In genomic region chr16:25523183-25523582, GRCh38 we compare ENCODE assay signal across 23 cellular contexts.
"Had no signal": no experiment of that assay in that cellular context is flagged by ENCODE, and none has a peak within 500 bp of the region (broad histone marks: within the 10 kb centered on the region; RNA-seq: fewer than 3 reads in every experiment).

No MANE protein-coding gene starts in this region.

- H3K4me1 ChIP-seq: esophagus squamous epithelium, psoas muscle, sigmoid colon, stomach, tibial artery had no signal

- H3K9me3 Mint-ChIP-seq: effector memory CD8-positive, alpha-beta T cell; mesothelial cell of epicardium; nephron; stimulated activated effector memory CD8-positive, alpha-beta T cell treated with anti-CD3 and anti-CD28 coated beads, Interleukin-12 subunit alpha, Interleukin-12 subunit beta, amount 100 ng/mL, for 72 hours; type B pancreatic cell had no signal

- H3K4me1 Mint-ChIP-seq: memory B cell; mesothelial cell of epicardium; naive B cell; nephron; stimulated activated effector memory CD8-positive, alpha-beta T cell treated with anti-CD3 and anti-CD28 coated beads, Interleukin-12 subunit alpha, Interleukin-12 subunit beta, amount 100 ng/mL, for 72 hours had no signal

- H3K4me3 Mint-ChIP-seq: effector memory CD8-positive, alpha-beta T cell; memory B cell; mesothelial cell of epicardium; naive B cell; nephron; stimulated activated effector memory CD8-positive, alpha-beta T cell treated with anti-CD3 and anti-CD28 coated beads, Interleukin-12 subunit alpha, Interleukin-12 subunit beta, amount 100 ng/mL, for 72 hours; type B pancreatic cell had no signal

- H3K9me3 ChIP-seq: esophagus squamous epithelium, mucosa of descending colon, ovary, psoas muscle, sigmoid colon, stomach, tibial artery had no signal

- H3K27ac Mint-ChIP-seq: effector memory CD8-positive, alpha-beta T cell; memory B cell; mesothelial cell of epicardium; naive B cell; nephron; stimulated activated effector memory CD8-positive, alpha-beta T cell treated with anti-CD3 and anti-CD28 coated beads, Interleukin-12 subunit alpha, Interleukin-12 subunit beta, amount 100 ng/mL, for 72 hours; type B pancreatic cell had no signal

- H3K4me3 ChIP-seq: esophagus squamous epithelium, lung, mucosa of descending colon, ovary, psoas muscle, sigmoid colon, stomach, tibial artery had no signal

- H3K36me3 Mint-ChIP-seq: memory B cell; mesothelial cell of epicardium; naive B cell; stimulated activated effector memory CD8-positive, alpha-beta T cell treated with anti-CD3 and anti-CD28 coated beads, Interleukin-12 subunit alpha, Interleukin-12 subunit beta, amount 100 ng/mL, for 72 hours; type B pancreatic cell had no signal

- H3K36me3 ChIP-seq: esophagus squamous epithelium, ovary, sigmoid colon, stomach, tibial artery had no signal

- H3K27me3 Mint-ChIP-seq: type B pancreatic cell had no signal

- DNase-seq: cortex of kidney; effector memory CD8-positive, alpha-beta T cell; erythroblast; esophagus squamous epithelium; mucosa of descending colon; naive B cell; nucleus accumbens; ovary; posterior cingulate gyrus; psoas muscle; right cardiac atrium; sigmoid colon; stimulated activated CD4-positive, alpha-beta T cell treated with anti-CD3 and anti-CD28 coated beads, Interleukin-2, amount 100 ng/mL, for 24 hours; stimulated activated CD4-positive, alpha-beta T cell treated with anti-CD3 and anti-CD28 coated beads, Interleukin-4, amount 100 ng/mL, for 24 hours; stimulated activated naive CD4-positive, alpha-beta T cell treated with Interleukin-2 at 50 U/mL for 16 hours; stomach; tibial artery had no signal

- H3K27ac ChIP-seq: esophagus squamous epithelium, ovary, psoas muscle, sigmoid colon, stomach, tibial artery had no signal
